ENCODE assay signal across 14 cellular contexts in genomic region chr2:42099431-42100173, GRCh38. TPM values are rescaled to one million over a fixed set of nuclear protein-coding genes. Genes with fewer than 3 reads are reported as not detected.
A peak's percentile ranks its signal among the peaks of the same experiment; 100 is the strongest.
DNase-seq lines count a peak whose midpoint lies in the region; ATAC-seq and TF ChIP-seq lines count a peak whose summit lies in the region.
"Had no signal": no experiment of that assay in that cellular context is flagged by ENCODE, and none has a peak within 500 bp of the region (broad histone marks: within the 10 kb centered on the region; RNA-seq: fewer than 3 reads in every experiment).

No MANE protein-coding gene starts in this region.

- no peaks in the 10 kb centered on the region; a peak in 1 of 4 replicates for H3K79me1 ChIP-seq in IMR-90 (ENCODE audit: low read depth in 1 of 2, low read length in 2 of 2)

- H3K27ac Mint-ChIP-seq in Caco-2 (ENCODE audit: unreplicated experiment): peak overlapping the region; percentile 6

- WGBS in IMR-90 (ENCODE audit: extremely low coverage in 2 of 2, insufficient read length in 1 of 2), 2 experiments: no CpG with 5 or more reads among the region's 6 CpGs

- H4K20me1 ChIP-seq in IMR-90 (ENCODE audit: insufficient read depth, low read length): no peaks in the 10 kb centered on the region

- in situ Hi-C loops in IMR-90 (cut with MboI; ENCODE audit: low sequenced_read_pairs): loop anchor here (5.0 kb wide), 1 partner anchor 223 kb away; no protein-coding TSS in a partner anchor

- H2AFZ ChIP-seq in IMR-90 (replicated peaks; ENCODE audit: low read length, poor library complexity): peak overlapping the region; percentile 17
- H2AFZ ChIP-seq in parathyroid adenoma: no peak overlapping the region

- peak overlapping the region; percentile 94 for H2BK120ac ChIP-seq in IMR-90 (ENCODE audit: low read depth, low read length)

- no peak overlapping the region for H3K14ac ChIP-seq in IMR-90 (replicated peaks; ENCODE audit: low read depth, low read length)

- no peaks in the 10 kb centered on the region for H3K79me2 ChIP-seq in parathyroid adenoma

- peaks cover 13% of the 10 kb centered on the region for H3K4me1 Mint-ChIP-seq in Caco-2 (ENCODE audit: low read depth, unreplicated experiment)

- POLR2A ChIA-PET in Caco-2 (lab: Charles Lee) (interaction anchor here (1.3 kb wide), 1 partner anchor 42 kb away, joined by 3 read pairs; no protein-coding TSS in a partner anchor), IMR-90 (lab: Charles Lee; ENCODE audit: unreplicated experiment) (no interaction called here)

- peak overlapping the region; percentile 68; the same call in 1 of the 2 replicates for H3K23ac ChIP-seq in IMR-90 (ENCODE audit: low read depth, low read length)

- intact Hi-C loops in Caco-2 (cut with micrococcal nuclease; ENCODE audit: unreplicated experiment): no loop called here
- intact Hi-C loops in IMR-90 (cut with micrococcal nuclease): loop anchor here (10.0 kb wide), 2 partner anchors 195 to 395 kb away; partner anchors contain the start of gene KCNG3
- intact Hi-C loops in colonic mucosa (cut with DNase I): loop anchor here (5.0 to 10.0 kb wide), 3 partner anchors 98 to 265 kb away; partner anchors contain the start of gene COX7A2L

- H3K27me3 ChIP-seq in Caco-2 (replicated peaks; ENCODE audit: control insufficient read depth, insufficient read depth, low read length) (no peaks in the 10 kb centered on the region), IMR-90 (ENCODE audit: control insufficient read depth, insufficient read depth, low read length) (no peaks in the 10 kb centered on the region), colonic mucosa (no peaks in the 10 kb centered on the region), parathyroid adenoma (ENCODE audit: control insufficient read depth, insufficient read depth, low read length) (no peaks in the 10 kb centered on the region)
- H3K27me3 ChIP-seq: SJSA1 had no signal

- H3K36me3 Mint-ChIP-seq in Caco-2 (ENCODE audit: insufficient read depth, unreplicated experiment): peaks cover 7% of the 10 kb centered on the region

- peak overlapping the region; percentile 69 for H2AK5ac ChIP-seq in IMR-90 (ENCODE audit: low read depth, low read length)

- CTCF ChIA-PET in Caco-2 (lab: Charles Lee): no interaction called here
- CTCF ChIA-PET in IMR-90 (lab: Yijun Ruan, JAX): interaction anchor here (0.9 kb wide), 1 partner anchor 227 kb away, joined by 3 read pairs; no protein-coding TSS in a partner anchor

- no peaks in the 10 kb centered on the region for H3K27me3 Mint-ChIP-seq in Caco-2 (ENCODE audit: insufficient read depth, unreplicated experiment)

- H3K18ac ChIP-seq in IMR-90 (ENCODE audit: low read depth, low read length): no peak overlapping the region

- H3K9ac ChIP-seq in IMR-90 (ENCODE audit: low read depth, low read length) (no peak overlapping the region), colonic mucosa (ENCODE audit: low read depth in 2 of 2, low read length in 2 of 2) (peak overlapping the region in 1 of 2 donors; percentile 49), parathyroid adenoma (no peak overlapping the region)

- H2BK5ac ChIP-seq in IMR-90 (ENCODE audit: low read depth, low read length, poor library complexity, severe bottlenecking): no peak overlapping the region

- H2BK20ac ChIP-seq in IMR-90 (ENCODE audit: low read depth, low read length): peak overlapping the region; percentile 38; the same call in 1 of the 2 replicates

- no peak overlapping the region for H3K4me3 ChIP-seq in Caco-2 (ENCODE audit: low read depth, low read length)
- H3K4me3 ChIP-seq in IMR-90 (ENCODE audit: insufficient read depth, low read depth, low read length): no peak overlapping the region
- H3K4me3 ChIP-seq in colonic mucosa: no peak overlapping the region
- H3K4me3 ChIP-seq in parathyroid adenoma (ENCODE audit: low read depth, low read length): no peak overlapping the region
- H3K4me3 ChIP-seq: SJSA1 had no signal

- no peak overlapping the region for H4K8ac ChIP-seq in IMR-90 (ENCODE audit: low read depth in 2 of 2, low read length in 2 of 2)

- no peak overlapping the region for H2AK9ac ChIP-seq in IMR-90 (replicated peaks; ENCODE audit: low read depth, low read length, poor library complexity)

- peak overlapping the region; percentile 76 for H3K4ac ChIP-seq in IMR-90 (ENCODE audit: low read depth, low read length)

- no peaks in the 10 kb centered on the region for H3K36me3 ChIP-seq in Caco-2 (ENCODE audit: control insufficient read depth, insufficient read depth, low read length)
- no peaks in the 10 kb centered on the region for H3K36me3 ChIP-seq in IMR-90 (ENCODE audit: control insufficient read depth, insufficient read depth, low read length)
- no peaks in the 10 kb centered on the region for H3K36me3 ChIP-seq in colonic mucosa
- H3K36me3 ChIP-seq in parathyroid adenoma (ENCODE audit: control insufficient read depth, insufficient read depth, low read length): no peaks in the 10 kb centered on the region
- H3K36me3 ChIP-seq: SJSA1 had no signal

- no peak for TF ChIP-seq POLR2A in IMR-90 (IDR thresholded peaks at IDR 0.05; ENCODE audit: low read depth, low read length)

- H3K9me1 ChIP-seq in IMR-90 (ENCODE audit: insufficient read depth, low read length): peaks cover 6% of the 10 kb centered on the region

- peak overlapping the region; percentile 80; the same call in 1 of the 2 replicates for H4K91ac ChIP-seq in IMR-90 (ENCODE audit: insufficient read depth, low read depth, low read length)

- H3K9me3 Mint-ChIP-seq in Caco-2 (ENCODE audit: unreplicated experiment): peaks cover 11% of the 10 kb centered on the region

- peak overlapping the region; percentile 20 for H3K4me3 Mint-ChIP-seq in Caco-2 (ENCODE audit: unreplicated experiment)
- H3K4me3 Mint-ChIP-seq: HFFc6 had no signal

- peak overlapping the region; percentile 89; the same call in 2 of the 3 replicates for H2BK15ac ChIP-seq in IMR-90 (ENCODE audit: low read depth, low read length)

- H3K9me3 ChIP-seq in Caco-2: peaks cover 3% of the 10 kb centered on the region; the same call in 1 of the 2 replicates
- no peaks in the 10 kb centered on the region; the same call in 1 of the 2 replicates for H3K9me3 ChIP-seq in IMR-90 (ENCODE audit: control insufficient read depth, insufficient read depth, low read length)
- H3K9me3 ChIP-seq in colonic mucosa: no peaks in the 10 kb centered on the region
- H3K9me3 ChIP-seq in parathyroid adenoma (ENCODE audit: control insufficient read depth, low read length): no peaks in the 10 kb centered on the region
- H3K9me3 ChIP-seq: SJSA1 had no signal

- H3K4me2 ChIP-seq in IMR-90 (ENCODE audit: low read depth, low read length) (no peak overlapping the region), parathyroid adenoma (ENCODE audit: low read length) (no peak overlapping the region)

- no peak overlapping the region for H3K56ac ChIP-seq in IMR-90 (ENCODE audit: extremely low read depth, insufficient read depth, low read length)

- BruUV-seq in Caco-2 (replicated peaks; lab: Mats Ljungman, UMichigan): no TSS peak
- BruUV-seq in IMR-90 (replicated peaks; lab: Mats Ljungman, UMichigan): no TSS peak

- TF ChIP-seq CTCF in Caco-2 (IDR thresholded peaks at IDR 0.05; ENCODE audit: insufficient read depth in 1 of 2, low read depth in 1 of 2, low read length in 1 of 2, severe bottlenecking in 1 of 2, unreplicated experiment in 1 of 2) (no peak), IMR-90 (conservative IDR thresholded peaks at IDR 0.05; ENCODE audit: low read depth, low read length) (no peak), colonic mucosa (IDR thresholded peaks at IDR 0.05) (no peak), parathyroid adenoma (IDR thresholded peaks at IDR 0.05) (no peak)

- DNase-seq in Caco-2 (no peak), IMR-90 (no peak), colonic mucosa (no peak), caudate nucleus (lab: John Stamatoyannopoulos, UW) (no peak), occipital lobe (lab: John Stamatoyannopoulos, UW) (no peak), kidney tubule cell (ENCODE audit: low spot score) (no peak)
- DNase-seq: cerebellar nuclear complex; head of caudate nucleus; HFFc6; NCI-H2081; stimulated activated CD4-positive, alpha-beta T cell treated with anti-CD3 and anti-CD28 coated beads, Interleukin-4, amount 100 ng/mL, for 4 hours had no signal

- no peak overlapping the region for H3K27ac ChIP-seq in IMR-90 (ENCODE audit: insufficient read depth, low read length)
- peak overlapping the region; percentile 62 for H3K27ac ChIP-seq in colonic mucosa
- peak overlapping the region; percentile 64 for H3K27ac ChIP-seq in parathyroid adenoma
- no peak overlapping the region for H3K27ac ChIP-seq in caudate nucleus (ENCODE audit: low read depth, low read length)
- H3K27ac ChIP-seq: SJSA1 had no signal

- ATAC-seq in IMR-90 (ENCODE audit: low read depth): no peak
- no peak for ATAC-seq in GM19351 (IDR thresholded peaks at IDR 0.05; ENCODE audit: unreplicated experiment)

- peaks cover 37% of the 10 kb centered on the region for H3K4me1 ChIP-seq in Caco-2
- H3K4me1 ChIP-seq in IMR-90 (ENCODE audit: control insufficient read depth, insufficient read depth, low read length): peaks cover 23% of the 10 kb centered on the region
- H3K4me1 ChIP-seq in colonic mucosa: peaks cover 8% of the 10 kb centered on the region
- H3K4me1 ChIP-seq in parathyroid adenoma: peaks cover 21% of the 10 kb centered on the region

- H4K5ac ChIP-seq in IMR-90 (ENCODE audit: low read depth, low read length): peak overlapping the region; percentile 62; the same call in 1 of the 2 replicates

- TF ChIP-seq RAD21 in IMR-90 (IDR thresholded peaks at IDR 0.05; ENCODE audit: low read length): no peak

- dilution Hi-C loops in IMR-90 (cut with HindIII; ENCODE audit: low sequenced_read_pairs, unreplicated experiment): loop anchor here (25.0 kb wide), 1 partner anchor 212 kb away; no protein-coding TSS in a partner anchor

TF ChIP-seq in IMR-90, 13 proteins besides CTCF, POLR2A, EP300 and RAD21 (continues in another document):
- TF ChIP-seq FOS (IDR thresholded peaks at IDR 0.05; ENCODE audit: low read depth, low read length) (no peak), ELK1 (IDR thresholded peaks at IDR 0.05; ENCODE audit: borderline replicate concordance, low read depth, low read length) (no peak), MAFK (IDR thresholded peaks at IDR 0.05; ENCODE audit: low read depth, low read length) (no peak), MXI1 (IDR thresholded peaks at IDR 0.05; ENCODE audit: borderline replicate concordance, low read depth, low read length) (no peak)

RNA-seq across cellular contexts. Expression of gene PKDCC, which starts 51.8 kb away (rescaled TPM):
- 322 and 339 TPM in 2 replicates for total RNA-seq in Caco-2 (2022)
- total RNA-seq in IMR-90 (2012; rRNA removed): 50.3 and 55.6 TPM in 2 replicates
- 67.4 and 95.7 TPM in 2 replicates for polyA plus RNA-seq in IMR-90 (2012; rRNA removed)
- polyA plus RNA-seq in IMR-90 (2012; cell fraction: cytosol; rRNA removed): 40.2 and 112 TPM in 2 replicates
- 310 and 597 TPM in 2 replicates for polyA plus RNA-seq in IMR-90 (2012; cell fraction: nucleus; rRNA removed; ENCODE audit: low replicate concordance)
- total RNA-seq in colonic mucosa: 100 to 1,000 TPM in 1 of 2 donors, 10 to 100 TPM in 1; 61.3 to 125 TPM
- 16.2 TPM for total RNA-seq in occipital lobe
- total RNA-seq: HFFc6 had no signal

Comparison
In these comparisons a context has a peak if more than half of its experiments do, and no peak if none do; other contexts are left out.
1. H3K27ac ChIP-seq: peak in colonic mucosa (single experiment) and parathyroid adenoma (single experiment); none in IMR-90 (single experiment) and caudate nucleus (single experiment).